1 cellular context compared by ENCODE assay signal in genomic region chr5:67033893-67034605, GRCh38.
A peak's percentile ranks its signal among the peaks of the same experiment; 100 is the strongest.
TF ChIP-seq lines count a peak whose summit lies in the region.

No MANE protein-coding gene starts in this region.

TF ChIP-seq in HepG2, 621 proteins besides CTCF, POLR2A, EP300 and RAD21 (continued from another document):
- TF ChIP-seq CEBPB (IDR thresholded peaks at IDR 0.05; ENCODE audit: borderline replicate concordance, low read depth, low read length) (peak; percentile 51; the same call in 1 of the 2 replicates), ZSCAN20 (CRISPR knock-in tag; IDR thresholded peaks at IDR 0.05; ENCODE audit: borderline replicate concordance) (no peak), CHD2 (IDR thresholded peaks at IDR 0.05; ENCODE audit: low read depth, low read length) (no peak), ZNF841 (CRISPR knock-in tag; IDR thresholded peaks at IDR 0.05; ENCODE audit: borderline replicate concordance) (no peak), CEBPG (CRISPR knock-in tag; IDR thresholded peaks at IDR 0.05) (peak; percentile 10; the same call in 1 of the 2 replicates), ZFY (CRISPR knock-in tag; IDR thresholded peaks at IDR 0.05) (no peak)
- TF ChIP-seq, protein P1, sequence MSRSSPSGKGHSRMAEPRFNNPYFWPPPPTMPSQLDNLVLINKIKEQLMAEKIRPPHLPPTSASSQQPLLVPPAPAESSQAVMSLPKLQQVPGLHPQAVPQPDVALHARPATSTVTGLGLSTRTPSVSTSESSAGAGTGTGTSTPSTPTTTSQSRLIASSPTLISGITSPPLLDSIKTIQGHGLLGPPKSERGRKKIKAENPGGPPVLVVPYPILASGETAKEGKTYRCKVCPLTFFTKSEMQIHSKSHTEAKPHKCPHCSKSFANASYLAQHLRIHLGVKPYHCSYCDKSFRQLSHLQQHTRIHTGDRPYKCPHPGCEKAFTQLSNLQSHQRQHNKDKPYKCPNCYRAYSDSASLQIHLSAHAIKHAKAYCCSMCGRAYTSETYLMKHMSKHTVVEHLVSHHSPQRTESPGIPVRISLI (CRISPR knock-in tag; IDR thresholded peaks at IDR 0.05; ENCODE audit: borderline replicate concordance), result no peak
